Comparison of ENCODE assay signal across 2 cellular contexts in genomic region chr14:77415403-77416030, GRCh38.
TF ChIP-seq lines count a peak whose summit lies in the region.

No MANE protein-coding gene starts in this region.

TF ChIP-seq in HEK293, 187 proteins besides CTCF, POLR2A, EP300 and RAD21:
- TF ChIP-seq ZFHX2 (tag by site-specific recombination; conservative IDR thresholded peaks at IDR 0.05), result 0 out of 2 replicates have a peak, but pooled peaks have one; percentile 16

TF ChIP-seq in K562, 482 proteins besides CTCF, POLR2A, EP300 and RAD21:
- TF ChIP-seq DACH1 (IDR thresholded peaks at IDR 0.05; ENCODE audit: partially characterized antibody), result peak; percentile 92
